16 cellular contexts compared by ENCODE assay signal in the genomic region with DNA sequence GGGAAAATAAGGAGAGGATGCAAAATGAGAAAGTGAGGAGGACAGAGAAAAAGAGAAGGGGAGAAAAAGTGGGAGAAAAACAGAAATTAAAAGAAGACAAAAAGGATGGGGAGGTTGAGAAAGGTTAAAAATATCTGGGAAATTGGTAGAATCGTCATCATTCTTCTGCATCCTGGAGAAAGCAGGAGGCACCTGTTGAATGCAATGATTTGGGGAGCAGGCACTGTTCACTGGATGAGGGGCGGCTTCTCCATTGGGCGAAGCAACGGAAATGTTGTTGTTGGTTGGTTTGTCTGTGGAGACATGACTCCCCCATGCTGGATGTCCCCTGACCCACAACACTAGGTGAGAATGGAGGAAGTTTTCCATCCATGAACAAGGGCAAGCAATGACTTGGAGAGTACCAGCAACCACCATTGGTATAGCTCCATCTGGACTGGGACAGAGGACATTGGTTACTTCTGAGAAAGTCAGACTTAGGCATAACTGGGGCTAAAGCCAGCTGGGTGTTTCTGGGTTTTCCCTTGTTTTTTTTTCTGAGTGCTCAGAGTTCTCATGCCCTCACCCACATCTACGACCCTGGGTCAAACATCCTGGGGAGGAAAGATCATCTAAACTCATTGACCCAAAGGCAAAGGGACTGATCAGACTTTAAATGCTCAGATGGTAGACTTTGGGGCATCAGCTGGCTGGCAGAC. TPM values are rescaled to one million over a fixed set of nuclear protein-coding genes. Genes with fewer than 3 reads are reported as not detected.
DNase-seq lines count a peak whose midpoint lies in the region; ATAC-seq and TF ChIP-seq lines count a peak whose summit lies in the region.
"Had no signal": no experiment of that assay in that cellular context is flagged by ENCODE, and none has a peak within 500 bp of the region (broad histone marks: within the 10 kb centered on the region; RNA-seq: fewer than 3 reads in every experiment).

No MANE protein-coding gene starts in this region.

- peaks cover 48 to 62% of the 10 kb centered on the region in 2 donors for H3K4me1 Mint-ChIP-seq in natural killer cell treated with Interleukin-12 subunit alpha and Interleukin-12 subunit beta and Interleukin-15 and Interleukin-18, amount 100 ng/mL, for 72 hours (ENCODE audit: low read depth in 2 of 2)
- H3K4me1 Mint-ChIP-seq in natural killer cell: peaks cover 20 to 30% of the 10 kb centered on the region in 2 donors
- H3K4me1 Mint-ChIP-seq in activated naive CD8-positive, alpha-beta T cell treated with anti-CD3 and anti-CD28 coated beads, Interleukin-2, amount 10 ng/mL, durations not matched to agents 7 days and 5 days: peaks cover 47% of the 10 kb centered on the region

- H3K36me3 Mint-ChIP-seq in natural killer cell treated with Interleukin-12 subunit alpha and Interleukin-12 subunit beta and Interleukin-15 and Interleukin-18, amount 100 ng/mL, for 72 hours: no peaks in the 10 kb centered on the region
- H3K36me3 Mint-ChIP-seq in natural killer cell: no peaks in the 10 kb centered on the region
- peaks cover 5% of the 10 kb centered on the region for H3K36me3 Mint-ChIP-seq in activated naive CD8-positive, alpha-beta T cell treated with anti-CD3 and anti-CD28 coated beads, Interleukin-2, amount 10 ng/mL, durations not matched to agents 7 days and 5 days

- H3K27ac ChIP-seq in tibial artery: no peak overlapping the region
- H3K27ac ChIP-seq: coronary artery, parathyroid adenoma, SJSA1 had no signal

- H3K4me3 Mint-ChIP-seq in natural killer cell treated with Interleukin-12 subunit alpha and Interleukin-12 subunit beta and Interleukin-15 and Interleukin-18, amount 100 ng/mL, for 72 hours: peak overlapping the region; percentile 81
- no peak overlapping the region for H3K4me3 Mint-ChIP-seq in natural killer cell
- peak overlapping the region; percentile 69 for H3K4me3 Mint-ChIP-seq in activated naive CD8-positive, alpha-beta T cell treated with anti-CD3 and anti-CD28 coated beads, Interleukin-2, amount 10 ng/mL, durations not matched to agents 7 days and 5 days

- H3K9me3 ChIP-seq in BE2C (no peaks in the 10 kb centered on the region), tibial artery (no peaks in the 10 kb centered on the region)
- H3K9me3 ChIP-seq: SJSA1 had no signal

- intact Hi-C loops in natural killer cell (cut with micrococcal nuclease): loop anchor here (10.0 kb wide), 1 partner anchor 48 kb away; no protein-coding TSS in a partner anchor
- intact Hi-C loops in tibial artery (cut with DNase I; ENCODE audit: low total_unique reads): no loop called here

- no peaks in the 10 kb centered on the region for H3K27me3 Mint-ChIP-seq in natural killer cell treated with Interleukin-12 subunit alpha and Interleukin-12 subunit beta and Interleukin-15 and Interleukin-18, amount 100 ng/mL, for 72 hours
- H3K27me3 Mint-ChIP-seq in natural killer cell (ENCODE audit: low read depth in 2 of 2): peaks cover 5 to 8% of the 10 kb centered on the region in 2 donors
- H3K27me3 Mint-ChIP-seq in activated naive CD8-positive, alpha-beta T cell treated with anti-CD3 and anti-CD28 coated beads, Interleukin-2, amount 10 ng/mL, durations not matched to agents 7 days and 5 days: peaks cover 2% of the 10 kb centered on the region

- H3K4me1 ChIP-seq in BE2C (no peaks in the 10 kb centered on the region), tibial artery (no peaks in the 10 kb centered on the region)
- H3K4me1 ChIP-seq: parathyroid adenoma, SJSA1 had no signal

- POLR2A ChIA-PET in activated naive CD8-positive, alpha-beta T cell treated with anti-CD3 and anti-CD28 coated beads, Interleukin-2, amount 10 ng/mL, durations not matched to agents 7 days and 5 days (lab: Charles Lee): interaction anchor here (1.4 kb wide), 1 partner anchor 13 kb away, joined by 6 read pairs; the partner anchor contains the start of gene CD44

- H3K27ac Mint-ChIP-seq in natural killer cell treated with Interleukin-12 subunit alpha and Interleukin-12 subunit beta and Interleukin-15 and Interleukin-18, amount 100 ng/mL, for 72 hours: peak overlapping the region; percentile 71 to 83
- peak overlapping the region in 1 of 2 donors; percentile 14 for H3K27ac Mint-ChIP-seq in natural killer cell
- peak overlapping the region; percentile 87 for H3K27ac Mint-ChIP-seq in activated naive CD8-positive, alpha-beta T cell treated with anti-CD3 and anti-CD28 coated beads, Interleukin-2, amount 10 ng/mL, durations not matched to agents 7 days and 5 days

- TF ChIP-seq CTCF in natural killer cell (IDR thresholded peaks at IDR 0.05) (no peak), BE2C (IDR thresholded peaks at IDR 0.05; ENCODE audit: low read depth, low read length) (no peak), tibial artery (IDR thresholded peaks at IDR 0.05) (no peak)

- no peaks in the 10 kb centered on the region for H3K36me3 ChIP-seq in BE2C
- H3K36me3 ChIP-seq in tibial artery: no peaks in the 10 kb centered on the region
- H3K36me3 ChIP-seq: SJSA1 had no signal

- no peak for DNase-seq in natural killer cell treated with Interleukin-12 subunit alpha and Interleukin-12 subunit beta and Interleukin-15 and Interleukin-18, amount 100 ng/mL, for 72 hours (ENCODE audit: low spot score)
- DNase-seq in natural killer cell (no peak), T-helper 9 cell (no peak), BE2C (no peak), NCI-H510A (lab: John Stamatoyannopoulos, UW) (no peak), tibial artery (no peak)
- DNase-seq in activated naive CD8-positive, alpha-beta T cell treated with anti-CD3 and anti-CD28 coated beads, Interleukin-2, amount 10 ng/mL, durations not matched to agents 7 days and 5 days: no peak
- DNase-seq: anterior cingulate cortex, glutamatergic neuron, NCI-H1092 treated with DMSO at 0.1 percent for 48 hours, NCI-H2227 treated with DMSO at 0.1 percent for 48 hours, small intestine had no signal

- peaks cover 4% of the 10 kb centered on the region for H3K9me3 Mint-ChIP-seq in natural killer cell treated with Interleukin-12 subunit alpha and Interleukin-12 subunit beta and Interleukin-15 and Interleukin-18, amount 100 ng/mL, for 72 hours
- H3K9me3 Mint-ChIP-seq in natural killer cell: no peaks in the 10 kb centered on the region
- peaks cover 3% of the 10 kb centered on the region for H3K9me3 Mint-ChIP-seq in activated naive CD8-positive, alpha-beta T cell treated with anti-CD3 and anti-CD28 coated beads, Interleukin-2, amount 10 ng/mL, durations not matched to agents 7 days and 5 days

- ATAC-seq in natural killer cell treated with Interleukin-12 subunit alpha and Interleukin-12 subunit beta and Interleukin-15 and Interleukin-18, amount 100 ng/mL, for 72 hours: peak; percentile 42 to 64
- no peak for ATAC-seq in natural killer cell
- ATAC-seq in HG03196 (IDR thresholded peaks at IDR 0.05; ENCODE audit: unreplicated experiment): peak; percentile 28
- no peak for ATAC-seq in activated naive CD8-positive, alpha-beta T cell treated with anti-CD3 and anti-CD28 coated beads, Interleukin-2, amount 10 ng/mL, durations not matched to agents 7 days and 5 days (ENCODE audit: low read depth)

- H3K4me3 ChIP-seq in BE2C (ENCODE audit: low read depth, low read length) (no peak overlapping the region), tibial artery (no peak overlapping the region)
- H3K4me3 ChIP-seq: coronary artery, SJSA1 had no signal

- H3K27me3 ChIP-seq in BE2C: no peaks in the 10 kb centered on the region
- no peaks in the 10 kb centered on the region for H3K27me3 ChIP-seq in tibial artery
- H3K27me3 ChIP-seq: SJSA1 had no signal

RNA-seq across cellular contexts. Expression of gene CD44, which starts 11.9 kb away (rescaled TPM):
- 100 to 1,000 TPM; 698 to 736 TPM for total RNA-seq in natural killer cell treated with Interleukin-12 subunit alpha and Interleukin-12 subunit beta and Interleukin-15 and Interleukin-18, amount 100 ng/mL, for 72 hours
- 100 to 1,000 TPM; 354 to 638 (median 490) TPM for total RNA-seq in natural killer cell
- total RNA-seq in activated naive CD8-positive, alpha-beta T cell treated with anti-CD3 and anti-CD28 coated beads, Interleukin-2, amount 10 ng/mL, durations not matched to agents 7 days and 5 days: 100 to 1,000 TPM; 551 to 555 TPM
- 24.4 TPM for polyA plus RNA-seq in BE2C (2012; ENCODE audit: insufficient read depth, insufficient read length, low read depth)

Comparison
In these comparisons a context has a peak if more than half of its experiments do, and no peak if none do; other contexts are left out.
1. ATAC-seq: peak in natural killer cell treated with Interleukin-12 subunit alpha and Interleukin-12 subunit beta and Interleukin-15 and Interleukin-18, amount 100 ng/mL, for 72 hours (2 of 2) and HG03196 (single experiment); none in natural killer cell (0 of 3) and activated naive CD8-positive, alpha-beta T cell treated with anti-CD3 and anti-CD28 coated beads, Interleukin-2, amount 10 ng/mL, durations not matched to agents 7 days and 5 days (single experiment).